8 cellular contexts compared by ENCODE assay signal in genomic region chrX:30597258-30598012, GRCh38. TPM values are rescaled to one million over a fixed set of nuclear protein-coding genes. Genes with fewer than 3 reads are reported as not detected.
DNase-seq lines count a peak whose midpoint lies in the region; ATAC-seq, FAIRE-seq and TF ChIP-seq lines count a peak whose summit lies in the region.

No MANE protein-coding gene starts in this region.

- ATAC-seq in GM18868 (IDR thresholded peaks at IDR 0.05; ENCODE audit: unreplicated experiment) (peak; percentile 86), HG02588 (IDR thresholded peaks at IDR 0.05; ENCODE audit: unreplicated experiment) (peak; percentile 74), mucosa of descending colon (peak; percentile 54)
- ATAC-seq in activated CD4-positive, CD25-positive, alpha-beta regulatory T cell treated with anti-CD3 and anti-CD28 coated beads, Interleukin-2, amount 50 U/mL, for 24 hours: no peak

- H3K4me3 ChIP-seq in mucosa of descending colon: no peak overlapping the region

- no peaks in the 10 kb centered on the region for H3K9me3 ChIP-seq in mucosa of descending colon

- H3K36me3 ChIP-seq in mucosa of descending colon (ENCODE audit: low read depth): no peaks in the 10 kb centered on the region

- intact Hi-C loops in mucosa of descending colon (cut with DNase I, micrococcal nuclease): no loop called here
- intact Hi-C loops in head of caudate nucleus (cut with DNase I): no loop called here

- H3K4me1 ChIP-seq in mucosa of descending colon (ENCODE audit: low read depth): no peaks in the 10 kb centered on the region

- FAIRE-seq in HTR-8/SVneo (lab: Jason Lieb, UNC): peak; percentile 23

- no peak for TF ChIP-seq CTCF in mucosa of descending colon (IDR thresholded peaks at IDR 0.05)

- DNase-seq in HTR-8/SVneo (ENCODE audit: insufficient read length, low spot score) (no peak), mucosa of descending colon (no peak), SHP77 (lab: John Stamatoyannopoulos, UW) (no peak), head of caudate nucleus (no peak), T-helper 9 cell (no peak)

RNA-seq across cellular contexts. Expression of gene TASL, which starts 19.9 kb away (rescaled TPM):
- 1 to 10 TPM in 2 of 3 donors, under 1 TPM in 1; 0.67 to 1.1 (median 1.1) TPM for total RNA-seq in mucosa of descending colon

RNA-seq across cellular contexts. Expression of gene GK, which starts 55.8 kb away (rescaled TPM):
- 10 to 100 TPM; 25.3 to 53.5 (median 32.2) TPM for total RNA-seq in mucosa of descending colon

Comparison
In these comparisons a context has a peak if more than half of its experiments do, and no peak if none do; other contexts are left out.
1. ATAC-seq: peak in GM18868 (single experiment), HG02588 (single experiment) and mucosa of descending colon (single experiment); none in activated CD4-positive, CD25-positive, alpha-beta regulatory T cell treated with anti-CD3 and anti-CD28 coated beads, Interleukin-2, amount 50 U/mL, for 24 hours (0 of 2).